In genomic region chr2:128984066-128984465, GRCh38 we compare ENCODE assay signal across 28 cellular contexts.
"Had no signal": no experiment of that assay in that cellular context is flagged by ENCODE, and none has a peak within 500 bp of the region (broad histone marks: within the 10 kb centered on the region; RNA-seq: fewer than 3 reads in every experiment).

No MANE protein-coding gene starts in this region.

- H3K27me3 ChIP-seq: hepatocyte, left lung, neural progenitor cell, neutrophil, right atrium auricular region, right lobe of liver, testis, thyroid gland, transverse colon, upper lobe of left lung, vagina had no signal

- H3K4me3 ChIP-seq: hepatocyte, left lung, lower lobe of right lung, neural progenitor cell, right atrium auricular region, right lobe of liver, smooth muscle cell, testis, thyroid gland, transverse colon, upper lobe of left lung, vagina had no signal

- H3K36me3 ChIP-seq: left lung, lower lobe of right lung, neural progenitor cell, neutrophil, right atrium auricular region, right lobe of liver, thyroid gland, transverse colon, upper lobe of left lung, vagina had no signal

- DNase-seq: kidney; left colon; left lung; lower lobe of right lung; mesendoderm; naive B cell; natural killer cell; nephron progenitor cell; occipital lobe; right lobe of liver; stimulated activated CD4-positive, alpha-beta T cell treated with anti-CD3 and anti-CD28 coated beads, Interleukin-1b, Interleukin-23, amount 100 ng/mL, for 48 hours; stimulated activated CD4-positive, alpha-beta T cell treated with anti-CD3 and anti-CD28 coated beads, Interleukin-2, amount 100 ng/mL, for 48 hours; stimulated activated CD4-positive, alpha-beta T cell treated with anti-CD3 and anti-CD28 coated beads, Interleukin-4, amount 100 ng/mL, for 4 hours; stimulated activated CD8-positive, alpha-beta memory T cell treated with anti-CD3 and anti-CD28 coated beads, Interleukin-4, amount 100 ng/mL, for 48 hours; stimulated activated naive CD4-positive, alpha-beta T cell treated with Interleukin-2 at 50 U/mL for 16 hours; stimulated activated naive CD8-positive, alpha-beta T cell treated with anti-CD3 and anti-CD28 coated beads, Interleukin-15, amount 100 ng/mL, for 72 hours; substantia nigra; testis; thyroid gland; transverse colon; upper lobe of left lung had no signal

- H3K4me1 ChIP-seq: left lung, lower lobe of right lung, neural progenitor cell, parathyroid adenoma, right atrium auricular region, right lobe of liver, testis, thyroid gland, transverse colon, upper lobe of left lung had no signal

- H3K9me3 ChIP-seq: left lung, lower lobe of right lung, neutrophil, right atrium auricular region, right lobe of liver, testis, thyroid gland, transverse colon, upper lobe of left lung, vagina had no signal

- H3K27ac ChIP-seq: hepatocyte, left lung, lower lobe of right lung, neural progenitor cell, neutrophil, parathyroid adenoma, right atrium auricular region, right lobe of liver, testis, thyroid gland, transverse colon, upper lobe of left lung, vagina had no signal
